9 cellular contexts compared by ENCODE assay signal in genomic region chr4:70749313-70749712, GRCh38. TPM values are rescaled to one million over a fixed set of nuclear protein-coding genes. Genes with fewer than 3 reads are reported as not detected.
A peak's percentile ranks its signal among the peaks of the same experiment; 100 is the strongest.
DNase-seq lines count a peak whose midpoint lies in the region; ATAC-seq and TF ChIP-seq lines count a peak whose summit lies in the region.
"Had no signal": no experiment of that assay in that cellular context is flagged by ENCODE, and none has a peak within 500 bp of the region (broad histone marks: within the 10 kb centered on the region; RNA-seq: fewer than 3 reads in every experiment).

No MANE protein-coding gene starts in this region.

- POLR2A ChIA-PET in activated naive CD8-positive, alpha-beta T cell treated with anti-CD3 and anti-CD28 coated beads, Interleukin-2, amount 10 ng/mL, durations not matched to agents 7 days and 5 days (lab: Charles Lee), result interaction anchor here (0.8 kb wide), 1 partner anchor 9 kb away, joined by 3 read pairs; no protein-coding TSS in a partner anchor

- peak; percentile 52 for ATAC-seq in activated naive CD8-positive, alpha-beta T cell treated with anti-CD3 and anti-CD28 coated beads, Interleukin-2, amount 10 ng/mL, durations not matched to agents 7 days and 5 days (ENCODE audit: low read depth)
- ATAC-seq in GM21717 (IDR thresholded peaks at IDR 0.05; ENCODE audit: unreplicated experiment) (peak; percentile 70), HG03135 (IDR thresholded peaks at IDR 0.05; ENCODE audit: unreplicated experiment) (peak; percentile 81)
- peak; percentile 83 for ATAC-seq in stimulated activated effector memory CD8-positive, alpha-beta T cell treated with anti-CD3 and anti-CD28 coated beads, Interleukin-12 subunit alpha, Interleukin-12 subunit beta, amount 100 ng/mL, for 72 hours
- ATAC-seq: GM23338 had no signal

- no peak for DNase-seq in activated naive CD8-positive, alpha-beta T cell treated with anti-CD3 and anti-CD28 coated beads, Interleukin-2, amount 10 ng/mL, durations not matched to agents 7 days and 5 days
- DNase-seq in activated naive CD8-positive, alpha-beta T cell treated with anti-CD3 and anti-CD28 coated beads for 36 hours, result no peak
- DNase-seq in stimulated activated effector memory CD8-positive, alpha-beta T cell treated with anti-CD3 and anti-CD28 coated beads, Interleukin-12 subunit alpha, Interleukin-12 subunit beta, amount 100 ng/mL, for 72 hours (ENCODE audit: low spot score in 2 of 2), result no peak
- DNase-seq in stimulated activated CD4-positive, alpha-beta T cell treated with anti-CD3 and anti-CD28 coated beads, Interleukin-1b, Interleukin-23, amount 100 ng/mL, for 48 hours, result no peak
- DNase-seq in type B pancreatic cell (ENCODE audit: extremely low spot score, unreplicated experiment), result no peak
- no peak for DNase-seq in T-helper 2 cell treated with Interferon-gamma antibody and Interleukin-4, amounts not matched to agents 5 μg/mL and 100 μg/mL, for 36 hours (ENCODE audit: low spot score)

- H3K9me3 Mint-ChIP-seq in activated naive CD8-positive, alpha-beta T cell treated with anti-CD3 and anti-CD28 coated beads, Interleukin-2, amount 10 ng/mL, durations not matched to agents 7 days and 5 days, result no peaks in the 10 kb centered on the region
- no peaks in the 10 kb centered on the region for H3K9me3 Mint-ChIP-seq in activated naive CD8-positive, alpha-beta T cell treated with anti-CD3 and anti-CD28 coated beads for 36 hours
- no peaks in the 10 kb centered on the region for H3K9me3 Mint-ChIP-seq in stimulated activated effector memory CD8-positive, alpha-beta T cell treated with anti-CD3 and anti-CD28 coated beads, Interleukin-12 subunit alpha, Interleukin-12 subunit beta, amount 100 ng/mL, for 72 hours
- H3K9me3 Mint-ChIP-seq in type B pancreatic cell, result no peaks in the 10 kb centered on the region
- H3K9me3 Mint-ChIP-seq in T-helper 2 cell treated with Interferon-gamma antibody and Interleukin-4, amounts not matched to agents 5 μg/mL and 100 μg/mL, for 36 hours, result no peaks in the 10 kb centered on the region
- H3K9me3 Mint-ChIP-seq: GM23338 had no signal

- H3K4me3 Mint-ChIP-seq in activated naive CD8-positive, alpha-beta T cell treated with anti-CD3 and anti-CD28 coated beads, Interleukin-2, amount 10 ng/mL, durations not matched to agents 7 days and 5 days, result no peak overlapping the region
- H3K4me3 Mint-ChIP-seq in activated naive CD8-positive, alpha-beta T cell treated with anti-CD3 and anti-CD28 coated beads for 36 hours, result no peak overlapping the region
- no peak overlapping the region for H3K4me3 Mint-ChIP-seq in stimulated activated effector memory CD8-positive, alpha-beta T cell treated with anti-CD3 and anti-CD28 coated beads, Interleukin-12 subunit alpha, Interleukin-12 subunit beta, amount 100 ng/mL, for 72 hours
- H3K4me3 Mint-ChIP-seq in type B pancreatic cell, result no peak overlapping the region
- H3K4me3 Mint-ChIP-seq in T-helper 2 cell treated with Interferon-gamma antibody and Interleukin-4, amounts not matched to agents 5 μg/mL and 100 μg/mL, for 36 hours, result no peak overlapping the region
- H3K4me3 Mint-ChIP-seq: GM23338 had no signal

- H3K27ac Mint-ChIP-seq in activated naive CD8-positive, alpha-beta T cell treated with anti-CD3 and anti-CD28 coated beads, Interleukin-2, amount 10 ng/mL, durations not matched to agents 7 days and 5 days, result no peak overlapping the region
- no peak overlapping the region for H3K27ac Mint-ChIP-seq in activated naive CD8-positive, alpha-beta T cell treated with anti-CD3 and anti-CD28 coated beads for 36 hours
- no peak overlapping the region for H3K27ac Mint-ChIP-seq in stimulated activated effector memory CD8-positive, alpha-beta T cell treated with anti-CD3 and anti-CD28 coated beads, Interleukin-12 subunit alpha, Interleukin-12 subunit beta, amount 100 ng/mL, for 72 hours
- H3K27ac Mint-ChIP-seq in type B pancreatic cell, result no peak overlapping the region
- no peak overlapping the region for H3K27ac Mint-ChIP-seq in T-helper 2 cell treated with Interferon-gamma antibody and Interleukin-4, amounts not matched to agents 5 μg/mL and 100 μg/mL, for 36 hours
- H3K27ac Mint-ChIP-seq: GM23338 had no signal

- no peak for TF ChIP-seq CTCF in type B pancreatic cell (conservative IDR thresholded peaks at IDR 0.05)

- H3K4me1 Mint-ChIP-seq in activated naive CD8-positive, alpha-beta T cell treated with anti-CD3 and anti-CD28 coated beads, Interleukin-2, amount 10 ng/mL, durations not matched to agents 7 days and 5 days, result peaks cover 4% of the 10 kb centered on the region
- peaks cover 17% of the 10 kb centered on the region for H3K4me1 Mint-ChIP-seq in activated naive CD8-positive, alpha-beta T cell treated with anti-CD3 and anti-CD28 coated beads for 36 hours
- peaks cover 9% of the 10 kb centered on the region for H3K4me1 Mint-ChIP-seq in stimulated activated effector memory CD8-positive, alpha-beta T cell treated with anti-CD3 and anti-CD28 coated beads, Interleukin-12 subunit alpha, Interleukin-12 subunit beta, amount 100 ng/mL, for 72 hours
- H3K4me1 Mint-ChIP-seq in type B pancreatic cell (ENCODE audit: unreplicated experiment), result no peaks in the 10 kb centered on the region
- peaks cover 15% of the 10 kb centered on the region for H3K4me1 Mint-ChIP-seq in T-helper 2 cell treated with Interferon-gamma antibody and Interleukin-4, amounts not matched to agents 5 μg/mL and 100 μg/mL, for 36 hours (ENCODE audit: low read depth)
- H3K4me1 Mint-ChIP-seq: GM23338 had no signal

- H3K27me3 Mint-ChIP-seq in activated naive CD8-positive, alpha-beta T cell treated with anti-CD3 and anti-CD28 coated beads, Interleukin-2, amount 10 ng/mL, durations not matched to agents 7 days and 5 days, result no peaks in the 10 kb centered on the region
- no peaks in the 10 kb centered on the region for H3K27me3 Mint-ChIP-seq in activated naive CD8-positive, alpha-beta T cell treated with anti-CD3 and anti-CD28 coated beads for 36 hours
- H3K27me3 Mint-ChIP-seq in type B pancreatic cell, result no peaks in the 10 kb centered on the region
- H3K27me3 Mint-ChIP-seq in T-helper 2 cell treated with Interferon-gamma antibody and Interleukin-4, amounts not matched to agents 5 μg/mL and 100 μg/mL, for 36 hours (ENCODE audit: low read depth), result peaks cover 4% of the 10 kb centered on the region

- peaks cover 16% of the 10 kb centered on the region for H3K36me3 Mint-ChIP-seq in activated naive CD8-positive, alpha-beta T cell treated with anti-CD3 and anti-CD28 coated beads, Interleukin-2, amount 10 ng/mL, durations not matched to agents 7 days and 5 days
- peaks cover 2% of the 10 kb centered on the region for H3K36me3 Mint-ChIP-seq in activated naive CD8-positive, alpha-beta T cell treated with anti-CD3 and anti-CD28 coated beads for 36 hours
- no peaks in the 10 kb centered on the region for H3K36me3 Mint-ChIP-seq in stimulated activated effector memory CD8-positive, alpha-beta T cell treated with anti-CD3 and anti-CD28 coated beads, Interleukin-12 subunit alpha, Interleukin-12 subunit beta, amount 100 ng/mL, for 72 hours
- peaks cover 5% of the 10 kb centered on the region for H3K36me3 Mint-ChIP-seq in type B pancreatic cell
- no peaks in the 10 kb centered on the region for H3K36me3 Mint-ChIP-seq in T-helper 2 cell treated with Interferon-gamma antibody and Interleukin-4, amounts not matched to agents 5 μg/mL and 100 μg/mL, for 36 hours (ENCODE audit: low read depth)

RNA-seq across cellular contexts. Expression of gene RUFY3, which starts 27.5 kb away (rescaled TPM):
- 10 to 100 TPM; 38.0 to 38.5 TPM for total RNA-seq in activated naive CD8-positive, alpha-beta T cell treated with anti-CD3 and anti-CD28 coated beads, Interleukin-2, amount 10 ng/mL, durations not matched to agents 7 days and 5 days
- total RNA-seq in activated naive CD8-positive, alpha-beta T cell treated with anti-CD3 and anti-CD28 coated beads for 36 hours, result 10 to 100 TPM; 10.1 to 11.3 TPM
- total RNA-seq in type B pancreatic cell (ENCODE audit: low replicate concordance), result 38.3 and 74.9 TPM in 2 replicates
